Comparison of ENCODE assay signal across 8 cellular contexts in the genomic region with DNA sequence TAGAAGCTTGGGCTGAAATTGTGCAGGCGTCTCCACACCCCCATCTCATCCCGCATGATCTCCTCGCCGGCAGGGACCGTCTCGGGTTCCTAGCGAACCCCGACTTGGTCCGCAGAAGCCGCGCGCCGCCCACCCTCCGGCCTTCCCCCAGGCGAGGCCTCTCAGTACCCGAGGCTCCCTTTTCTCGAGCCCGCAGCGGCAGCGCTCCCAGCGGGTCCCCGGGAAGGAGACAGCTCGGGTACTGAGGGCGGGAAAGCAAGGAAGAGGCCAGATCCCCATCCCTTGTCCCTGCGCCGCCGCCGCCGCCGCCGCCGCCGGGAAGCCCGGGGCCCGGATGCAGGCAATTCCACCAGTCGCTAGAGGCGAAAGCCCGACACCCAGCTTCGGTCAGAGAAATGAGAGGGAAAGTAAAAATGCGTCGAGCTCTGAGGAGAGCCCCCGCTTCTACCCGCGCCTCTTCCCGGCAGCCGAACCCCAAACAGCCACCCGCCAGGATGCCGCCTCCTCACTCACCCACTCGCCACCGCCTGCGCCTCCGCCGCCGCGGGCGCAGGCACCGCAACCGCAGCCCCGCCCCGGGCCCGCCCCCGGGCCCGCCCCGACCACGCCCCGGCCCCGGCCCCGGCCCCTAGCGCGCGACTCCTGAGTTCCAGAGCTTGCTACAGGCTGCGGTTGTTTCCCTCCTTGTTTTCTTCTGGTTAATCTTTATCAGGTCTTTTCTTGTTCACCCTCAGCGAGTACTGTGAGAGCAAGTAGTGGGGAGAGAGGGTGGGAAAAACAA. TPM values are rescaled to one million over a fixed set of nuclear protein-coding genes. Genes with fewer than 3 reads are reported as not detected.
DNase-seq lines count a peak whose midpoint lies in the region; ATAC-seq and TF ChIP-seq lines count a peak whose summit lies in the region.

Gene C9orf72, minus strand, starts transcription at position 564 of the 781 bp plus-strand sequence. CDS start 6,361 bp downstream, outside the sequence.

- peaks cover 0 to 14% of the 10 kb centered on the region in 2 donors for H3K4me1 ChIP-seq in adrenal gland (replicated peaks in 1 of 2)
- H3K4me1 ChIP-seq in hepatocyte (ENCODE audit: insufficient read depth), result peaks cover 19% of the 10 kb centered on the region
- H3K4me1 ChIP-seq in skeletal muscle tissue (ENCODE audit: control insufficient read depth in 3 of 3, insufficient read depth in 3 of 3, low read length in 3 of 3), result peaks cover 12 to 18% (median 15%) of the 10 kb centered on the region in 3 donors

- H4K20me1 ChIP-seq in hepatocyte (ENCODE audit: insufficient read depth, poor library complexity, severe bottlenecking), result no peaks in the 10 kb centered on the region

- H3K9me3 ChIP-seq in adrenal gland (replicated peaks in 1 of 3) (no peaks in the 10 kb centered on the region), hepatocyte (ENCODE audit: low read depth) (no peaks in the 10 kb centered on the region), skeletal muscle tissue (ENCODE audit: control insufficient read depth in 3 of 3, low read length in 3 of 3) (no peaks in the 10 kb centered on the region)

- peak; percentile 80 to 86 for TF ChIP-seq POLR2A in adrenal gland (IDR thresholded peaks at IDR 0.05)

- peak within 1 kb of the TSS; percentile 80 for H3K4me2 ChIP-seq in hepatocyte

- no peaks in the 10 kb centered on the region for H3K36me3 ChIP-seq in adrenal gland (replicated peaks in 1 of 2)
- no peaks in the 10 kb centered on the region for H3K36me3 ChIP-seq in hepatocyte (replicated peaks; ENCODE audit: insufficient read depth, low read depth)
- no peaks in the 10 kb centered on the region for H3K36me3 ChIP-seq in skeletal muscle tissue (ENCODE audit: control insufficient read depth in 3 of 3, insufficient read depth in 3 of 3, low read length in 3 of 3)

- H3K4me3 ChIP-seq in adrenal gland, result peak within 1 kb of the TSS in 3 of 4 donors; percentile 64 to 89 (median 77)
- H3K4me3 ChIP-seq in hepatocyte, result peak within 1 kb of the TSS; percentile 71
- H3K4me3 ChIP-seq in skeletal muscle tissue (ENCODE audit: low read length in 3 of 3), result peak within 1 kb of the TSS; percentile 85 to 90 (median 87)

- H3K9me2 ChIP-seq in hepatocyte (replicated peaks; ENCODE audit: insufficient read depth), result no peaks in the 10 kb centered on the region

- H3K79me2 ChIP-seq in hepatocyte, result peaks cover 36% of the 10 kb centered on the region

- H3K9ac ChIP-seq in skeletal muscle tissue (ENCODE audit: low read depth in 1 of 3, low read length in 3 of 3), result peak within 1 kb of the TSS; percentile 85 to 87 (median 87)

- no peaks in the 10 kb centered on the region for H3K27me3 ChIP-seq in adrenal gland
- H3K27me3 ChIP-seq in hepatocyte, result no peaks in the 10 kb centered on the region
- H3K27me3 ChIP-seq in skeletal muscle tissue (ENCODE audit: control insufficient read depth in 3 of 3, insufficient read depth in 3 of 3, low read length in 3 of 3), result no peaks in the 10 kb centered on the region

- TF ChIP-seq CTCF in adrenal gland (IDR thresholded peaks at IDR 0.05) (no peak), hepatocyte (IDR thresholded peaks at IDR 0.05; ENCODE audit: poor library complexity) (peak; percentile 12)

- intact Hi-C loops in adrenal gland (cut with DNase I), result no loop called here

- peak; percentile 54 for ATAC-seq in GM21360 (IDR thresholded peaks at IDR 0.05; ENCODE audit: unreplicated experiment)

- WGBS in adrenal gland, 4 donors, result 0 to 1% (median 0%) methylated on average over 23 to 73 of the region's 73 CpGs
- 2% methylated on average over 52 of the region's 73 CpGs for WGBS in hepatocyte (ENCODE audit: low lambda C conversion rate, missing lambda C conversion rate)

- peak within 1 kb of the TSS; percentile 87 to 99 (median 94) for H3K27ac ChIP-seq in adrenal gland
- peak within 1 kb of the TSS; percentile 100 for H3K27ac ChIP-seq in hepatocyte
- H3K27ac ChIP-seq in skeletal muscle tissue (ENCODE audit: low read depth, low read length), result peak within 1 kb of the TSS; percentile 91

- DNase-seq in DMS79 treated with DMSO at 0.1 percent for 48 hours (lab: John Stamatoyannopoulos, UW) (peak; percentile 84), HT-29 (ENCODE audit: low spot score) (peak; percentile 44), T follicular helper cell (ENCODE audit: low read depth) (peak; percentile 78), adrenal gland (peak; percentile 69 to 87 (median 77)), hepatocyte (ENCODE audit: low spot score) (peak; percentile 92), globus pallidus (ENCODE audit: low spot score) (no peak)

- peak within 1 kb of the TSS; percentile 85 for H2AFZ ChIP-seq in hepatocyte

RNA-seq across cellular contexts. Expression of gene C9orf72, which starts in this region (rescaled TPM):
- total RNA-seq in HT-29 (2014; rRNA removed; shearing (Covaris generic)), result 2.4 and 3.5 TPM in 2 replicates
- total RNA-seq in adrenal gland (10 to 100 TPM in 6 of 8 donors, 1 to 10 TPM in 2; 6.2 to 31.7 (median 14.6) TPM), hepatocyte (30.3 and 32.7 TPM in 2 replicates), skeletal muscle tissue (15.1 TPM)
- polyA plus RNA-seq in adrenal gland (10 to 100 TPM; 10.7 to 22.7 (median 16.2) TPM), hepatocyte (9.3 and 12.4 TPM in 2 replicates)
